3 cellular contexts compared by ENCODE assay signal in the genomic region with DNA sequence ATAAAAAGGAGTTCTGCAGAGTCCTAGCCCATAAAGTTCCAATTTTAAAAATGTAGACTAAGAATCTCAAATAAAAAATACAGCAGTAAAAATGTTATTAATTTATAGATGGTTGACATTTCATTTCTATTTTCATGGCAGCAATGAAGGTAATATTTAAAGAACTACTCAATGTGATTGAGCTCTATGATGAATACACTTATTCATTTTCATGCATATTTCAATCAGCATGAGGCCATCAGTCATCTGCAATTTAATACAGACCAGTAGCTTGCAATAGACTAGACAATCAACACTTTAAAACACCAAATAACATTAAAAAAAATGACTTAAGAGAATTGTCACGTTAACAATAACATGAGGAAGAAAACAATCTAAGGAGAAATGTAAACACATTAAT.
A peak's percentile ranks its signal among the peaks of the same experiment; 100 is the strongest.
TF ChIP-seq lines count a peak whose summit lies in the region.

No MANE protein-coding gene starts in this region.

TF ChIP-seq in HCT116, 20 proteins besides CTCF, POLR2A, EP300 and RAD21:
- TF ChIP-seq CEBPB (IDR thresholded peaks at IDR 0.05; ENCODE audit: low read depth) (no peak), JUND (IDR thresholded peaks at IDR 0.05) (no peak), TCF7L2 (IDR thresholded peaks at IDR 0.05; ENCODE audit: borderline replicate concordance, extremely low read depth, insufficient read depth, insufficient read length) (no peak), EZH2 (IDR thresholded peaks at IDR 0.05) (no peak), ELF1 (IDR thresholded peaks at IDR 0.05; ENCODE audit: borderline replicate concordance, low read depth) (no peak), SIN3A (IDR thresholded peaks at IDR 0.05; ENCODE audit: low read depth) (no peak), POLR2AphosphoS5 (IDR thresholded peaks at IDR 0.05; ENCODE audit: low read depth, low read length) (no peak), EZH2phosphoT487 (IDR thresholded peaks at IDR 0.05; ENCODE audit: borderline replicate concordance) (no peak), ZNF274 (IDR thresholded peaks at IDR 0.05; ENCODE audit: low read depth, low read length) (no peak), SRF (IDR thresholded peaks at IDR 0.05; ENCODE audit: low read depth) (no peak)
- TF ChIP-seq, protein P1, sequence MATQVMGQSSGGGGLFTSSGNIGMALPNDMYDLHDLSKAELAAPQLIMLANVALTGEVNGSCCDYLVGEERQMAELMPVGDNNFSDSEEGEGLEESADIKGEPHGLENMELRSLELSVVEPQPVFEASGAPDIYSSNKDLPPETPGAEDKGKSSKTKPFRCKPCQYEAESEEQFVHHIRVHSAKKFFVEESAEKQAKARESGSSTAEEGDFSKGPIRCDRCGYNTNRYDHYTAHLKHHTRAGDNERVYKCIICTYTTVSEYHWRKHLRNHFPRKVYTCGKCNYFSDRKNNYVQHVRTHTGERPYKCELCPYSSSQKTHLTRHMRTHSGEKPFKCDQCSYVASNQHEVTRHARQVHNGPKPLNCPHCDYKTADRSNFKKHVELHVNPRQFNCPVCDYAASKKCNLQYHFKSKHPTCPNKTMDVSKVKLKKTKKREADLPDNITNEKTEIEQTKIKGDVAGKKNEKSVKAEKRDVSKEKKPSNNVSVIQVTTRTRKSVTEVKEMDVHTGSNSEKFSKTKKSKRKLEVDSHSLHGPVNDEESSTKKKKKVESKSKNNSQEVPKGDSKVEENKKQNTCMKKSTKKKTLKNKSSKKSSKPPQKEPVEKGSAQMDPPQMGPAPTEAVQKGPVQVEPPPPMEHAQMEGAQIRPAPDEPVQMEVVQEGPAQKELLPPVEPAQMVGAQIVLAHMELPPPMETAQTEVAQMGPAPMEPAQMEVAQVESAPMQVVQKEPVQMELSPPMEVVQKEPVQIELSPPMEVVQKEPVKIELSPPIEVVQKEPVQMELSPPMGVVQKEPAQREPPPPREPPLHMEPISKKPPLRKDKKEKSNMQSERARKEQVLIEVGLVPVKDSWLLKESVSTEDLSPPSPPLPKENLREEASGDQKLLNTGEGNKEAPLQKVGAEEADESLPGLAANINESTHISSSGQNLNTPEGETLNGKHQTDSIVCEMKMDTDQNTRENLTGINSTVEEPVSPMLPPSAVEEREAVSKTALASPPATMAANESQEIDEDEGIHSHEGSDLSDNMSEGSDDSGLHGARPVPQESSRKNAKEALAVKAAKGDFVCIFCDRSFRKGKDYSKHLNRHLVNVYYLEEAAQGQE (IDR thresholded peaks at IDR 0.05; ENCODE audit: low read depth): no peak
- TF ChIP-seq, protein P2, sequence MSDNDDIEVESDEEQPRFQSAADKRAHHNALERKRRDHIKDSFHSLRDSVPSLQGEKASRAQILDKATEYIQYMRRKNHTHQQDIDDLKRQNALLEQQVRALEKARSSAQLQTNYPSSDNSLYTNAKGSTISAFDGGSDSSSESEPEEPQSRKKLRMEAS (IDR thresholded peaks at IDR 0.05): no peak
- TF ChIP-seq, protein P3, sequence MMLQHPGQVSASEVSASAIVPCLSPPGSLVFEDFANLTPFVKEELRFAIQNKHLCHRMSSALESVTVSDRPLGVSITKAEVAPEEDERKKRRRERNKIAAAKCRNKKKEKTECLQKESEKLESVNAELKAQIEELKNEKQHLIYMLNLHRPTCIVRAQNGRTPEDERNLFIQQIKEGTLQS (IDR thresholded peaks at IDR 0.05): no peak
- TF ChIP-seq, protein P4, sequence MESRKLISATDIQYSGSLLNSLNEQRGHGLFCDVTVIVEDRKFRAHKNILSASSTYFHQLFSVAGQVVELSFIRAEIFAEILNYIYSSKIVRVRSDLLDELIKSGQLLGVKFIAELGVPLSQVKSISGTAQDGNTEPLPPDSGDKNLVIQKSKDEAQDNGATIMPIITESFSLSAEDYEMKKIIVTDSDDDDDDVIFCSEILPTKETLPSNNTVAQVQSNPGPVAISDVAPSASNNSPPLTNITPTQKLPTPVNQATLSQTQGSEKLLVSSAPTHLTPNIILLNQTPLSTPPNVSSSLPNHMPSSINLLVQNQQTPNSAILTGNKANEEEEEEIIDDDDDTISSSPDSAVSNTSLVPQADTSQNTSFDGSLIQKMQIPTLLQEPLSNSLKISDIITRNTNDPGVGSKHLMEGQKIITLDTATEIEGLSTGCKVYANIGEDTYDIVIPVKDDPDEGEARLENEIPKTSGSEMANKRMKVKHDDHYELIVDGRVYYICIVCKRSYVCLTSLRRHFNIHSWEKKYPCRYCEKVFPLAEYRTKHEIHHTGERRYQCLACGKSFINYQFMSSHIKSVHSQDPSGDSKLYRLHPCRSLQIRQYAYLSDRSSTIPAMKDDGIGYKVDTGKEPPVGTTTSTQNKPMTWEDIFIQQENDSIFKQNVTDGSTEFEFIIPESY (IDR thresholded peaks at IDR 0.05; ENCODE audit: extremely low read depth, insufficient replicate concordance, low read length): no peak

TF ChIP-seq in HEK293T, 16 proteins besides CTCF, POLR2A, EP300 and RAD21:
- TF ChIP-seq HDGF (IDR thresholded peaks at IDR 0.05; ENCODE audit: borderline replicate concordance): no peak
- TF ChIP-seq, protein P5, sequence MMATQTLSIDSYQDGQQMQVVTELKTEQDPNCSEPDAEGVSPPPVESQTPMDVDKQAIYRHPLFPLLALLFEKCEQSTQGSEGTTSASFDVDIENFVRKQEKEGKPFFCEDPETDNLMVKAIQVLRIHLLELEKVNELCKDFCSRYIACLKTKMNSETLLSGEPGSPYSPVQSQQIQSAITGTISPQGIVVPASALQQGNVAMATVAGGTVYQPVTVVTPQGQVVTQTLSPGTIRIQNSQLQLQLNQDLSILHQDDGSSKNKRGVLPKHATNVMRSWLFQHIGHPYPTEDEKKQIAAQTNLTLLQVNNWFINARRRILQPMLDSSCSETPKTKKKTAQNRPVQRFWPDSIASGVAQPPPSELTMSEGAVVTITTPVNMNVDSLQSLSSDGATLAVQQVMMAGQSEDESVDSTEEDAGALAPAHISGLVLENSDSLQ (IDR thresholded peaks at IDR 0.05): peak; percentile 53
TF ChIP-seq in HEK293T: peak in this region for 1.

TF ChIP-seq in neural cell, 6 proteins besides CTCF, POLR2A, EP300 and RAD21:
- no peak for TF ChIP-seq MXI1 (conservative IDR thresholded peaks at IDR 0.05; ENCODE audit: poor library complexity, severe bottlenecking)
- TF ChIP-seq, protein P1 (IDR thresholded peaks at IDR 0.05; ENCODE audit: borderline replicate concordance): no peak
- no peak for TF ChIP-seq EZH2 (IDR thresholded peaks at IDR 0.05; ENCODE audit: borderline replicate concordance, insufficient read depth, low read length, poor library complexity, severe bottlenecking)
- no peak for TF ChIP-seq POLR2AphosphoS5 (IDR thresholded peaks at IDR 0.05)
- no peak for TF ChIP-seq TAF1 (IDR thresholded peaks at IDR 0.05; ENCODE audit: low read depth)
- no peak for TF ChIP-seq SMC3 (conservative IDR thresholded peaks at IDR 0.05; ENCODE audit: poor library complexity)
TF ChIP-seq in neural cell: peak in this region for 0.
